Comparison of ENCODE assay signal across 8 cellular contexts in genomic region chr1:150066328-150066727, GRCh38. TPM values are rescaled to one million over a fixed set of nuclear protein-coding genes. Genes with fewer than 3 reads are reported as not detected.
DNase-seq lines count a peak whose midpoint lies in the region; TF ChIP-seq lines count a peak whose summit lies in the region.

No MANE protein-coding gene starts in this region.

- H3K4me3 ChIP-seq in BLaER1 (peak overlapping the region; percentile 75), NB4 (ENCODE audit: low read depth, low read length) (peak overlapping the region; percentile 90), duodenal mucosa (ENCODE audit: low read depth in 1 of 2, low read length in 2 of 2) (peak overlapping the region; percentile 96 to 97), neural cell (ENCODE audit: low read length) (peak overlapping the region; percentile 77)

- no peaks in the 10 kb centered on the region for H3F3A ChIP-seq in neural cell (ENCODE audit: insufficient read depth, low read length, poor library complexity, severe bottlenecking)

- no peaks in the 10 kb centered on the region; the same call in 1 of the 2 replicates for H3K9me3 ChIP-seq in BLaER1
- H3K9me3 ChIP-seq in duodenal mucosa (ENCODE audit: control insufficient read depth in 1 of 2, low read length in 2 of 2), result no peaks in the 10 kb centered on the region
- no peaks in the 10 kb centered on the region for H3K9me3 ChIP-seq in neural cell (ENCODE audit: low read length)

- no peak for DNase-seq in NB4 (ENCODE audit: low read depth)
- no peak for DNase-seq in pons (ENCODE audit: low spot score)
- no peak for DNase-seq in NCI-H2081 (lab: John Stamatoyannopoulos, UW)
- DNase-seq in NCI-H526 (lab: John Stamatoyannopoulos, UW), result no peak
- no peak for DNase-seq in GF-D8 (lab: John Stamatoyannopoulos, UW)

- H4K20me1 ChIP-seq in BLaER1 (no peaks in the 10 kb centered on the region), neural cell (ENCODE audit: insufficient read depth) (no peaks in the 10 kb centered on the region)

- no peak for TF ChIP-seq EP300 in neural cell (conservative IDR thresholded peaks at IDR 0.05; ENCODE audit: poor library complexity, severe bottlenecking)

- no peaks in the 10 kb centered on the region for H3K9me2 ChIP-seq in neural cell (ENCODE audit: insufficient read depth, low read length)

- no peaks in the 10 kb centered on the region for H3K27me3 ChIP-seq in BLaER1
- H3K27me3 ChIP-seq in duodenal mucosa (ENCODE audit: control insufficient read depth in 1 of 2, insufficient read depth in 2 of 2, low read length in 2 of 2), result no peaks in the 10 kb centered on the region
- no peaks in the 10 kb centered on the region for H3K27me3 ChIP-seq in neural cell (ENCODE audit: insufficient read depth, low read depth, low read length)

- H3K79me2 ChIP-seq in neural cell (replicated peaks; ENCODE audit: insufficient read depth, low read length), result peaks cover 32% of the 10 kb centered on the region

- H3K27ac ChIP-seq in BLaER1, result peak overlapping the region; percentile 91
- H3K27ac ChIP-seq in duodenal mucosa (ENCODE audit: low read depth, low read length), result peak overlapping the region; percentile 89
- H3K27ac ChIP-seq in neural cell (ENCODE audit: low read length), result peak overlapping the region; percentile 99

- TF ChIP-seq RAD21 in neural cell (conservative IDR thresholded peaks at IDR 0.05), result no peak

- peak overlapping the region; percentile 82 for H3K4me2 ChIP-seq in BLaER1
- H3K4me2 ChIP-seq in neural cell (ENCODE audit: low read length), result peak overlapping the region; percentile 69

- TF ChIP-seq CTCF in NB4 (IDR thresholded peaks at IDR 0.05; ENCODE audit: low read depth, low read length) (no peak), neural cell (IDR thresholded peaks at IDR 0.05; ENCODE audit: poor library complexity, severe bottlenecking) (no peak)

- no peak overlapping the region for H2AFZ ChIP-seq in neural cell (ENCODE audit: low read depth, low read length)

- H3K36me3 ChIP-seq in BLaER1 (no peaks in the 10 kb centered on the region), duodenal mucosa (ENCODE audit: control insufficient read depth in 1 of 2, insufficient read depth in 2 of 2, low read length in 2 of 2) (no peaks in the 10 kb centered on the region), neural cell (ENCODE audit: insufficient read depth, low read length) (no peaks in the 10 kb centered on the region)

- no peak for TF ChIP-seq POLR2A in NB4 (IDR thresholded peaks at IDR 0.05; ENCODE audit: extremely low read depth, insufficient read length)

- H3K9ac ChIP-seq in BLaER1, result peak overlapping the region; percentile 85
- peak overlapping the region; percentile 93 to 97 for H3K9ac ChIP-seq in duodenal mucosa (ENCODE audit: low read depth in 1 of 2, low read length in 2 of 2)
- peak overlapping the region; percentile 98 for H3K9ac ChIP-seq in neural cell (ENCODE audit: low read length)

- peaks cover 38% of the 10 kb centered on the region for H3K4me1 ChIP-seq in BLaER1
- H3K4me1 ChIP-seq in duodenal mucosa (ENCODE audit: control insufficient read depth in 1 of 2, insufficient read depth in 2 of 2, low read length in 2 of 2), result peaks cover 16 to 17% of the 10 kb centered on the region in 2 donors

TF ChIP-seq in neural cell, 6 proteins besides CTCF, POLR2A, EP300 and RAD21:
- TF ChIP-seq REST (IDR thresholded peaks at IDR 0.05; ENCODE audit: borderline replicate concordance) (no peak), POLR2AphosphoS5 (IDR thresholded peaks at IDR 0.05) (no peak)

RNA-seq across cellular contexts. Expression of gene VPS45, which starts 1.2 kb away (rescaled TPM):
- 150 and 174 TPM in 2 replicates for polyA plus RNA-seq in neural cell
- 141 and 149 TPM in 2 replicates for polyA minus RNA-seq in neural cell

RNA-seq across cellular contexts. Expression of gene OTUD7B, which starts 55.8 kb away (rescaled TPM):
- polyA plus RNA-seq in neural cell, result 2.1 and 5.4 TPM in 2 replicates
- 7.1 and 8.9 TPM in 2 replicates for polyA minus RNA-seq in neural cell
